In the genomic region with DNA sequence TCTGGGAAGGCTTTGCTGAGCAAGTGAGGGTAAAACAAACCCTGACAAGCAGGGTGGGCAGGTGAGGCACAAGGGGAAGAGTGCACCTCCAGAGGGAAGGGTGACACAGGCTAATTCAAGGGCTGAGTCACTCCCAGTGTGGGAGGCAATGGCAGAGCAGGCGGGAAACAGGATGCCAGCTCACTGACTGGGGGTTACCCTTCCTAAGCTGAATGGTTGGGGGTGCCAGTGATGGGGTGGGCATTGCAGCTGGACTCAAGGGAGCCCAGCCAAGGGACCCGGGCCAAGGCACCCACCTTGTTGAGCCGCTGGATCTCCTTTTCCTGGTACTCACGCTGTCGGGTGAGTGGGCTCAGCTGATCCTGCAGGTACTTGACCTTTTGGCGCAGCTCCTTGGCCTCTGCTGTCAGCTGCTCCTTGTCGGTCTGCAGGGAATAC, we compare ENCODE assay signal across 12 cellular contexts. TPM values are rescaled to one million over a fixed set of nuclear protein-coding genes. Genes with fewer than 3 reads are reported as not detected.
A peak's percentile ranks its signal among the peaks of the same experiment; 100 is the strongest.
DNase-seq lines count a peak whose midpoint lies in the region; ATAC-seq and TF ChIP-seq lines count a peak whose summit lies in the region.
"Had no signal": no experiment of that assay in that cellular context is flagged by ENCODE, and none has a peak within 500 bp of the region (broad histone marks: within the 10 kb centered on the region; RNA-seq: fewer than 3 reads in every experiment).

No MANE protein-coding gene starts in this region.

- no peak for TF ChIP-seq CTCF in breast epithelium (IDR thresholded peaks at IDR 0.05)

- no peak for TF ChIP-seq POLR2A in breast epithelium (IDR thresholded peaks at IDR 0.05)

- peak; percentile 54 for DNase-seq in activated CD4-positive, alpha-beta T cell treated with anti-CD3 and anti-CD28 coated beads for 48 hours
- no peak for DNase-seq in activated CD4-positive, alpha-beta T cell treated with anti-CD3 and anti-CD28 coated beads, Interleukin-2, amount 50 U/mL, for 4 hours
- DNase-seq in breast epithelium (ENCODE audit: low spot score in 2 of 2) (no peak), SW 1271 (lab: John Stamatoyannopoulos, UW) (no peak), SIG-M5 treated with dmso at 0.1 percent for 504 hours (lab: John Stamatoyannopoulos, UW; ENCODE audit: unreplicated experiment) (no peak)
- DNase-seq: ACHN, KBM-7 had no signal

- H3K4me3 ChIP-seq in breast epithelium (no peak overlapping the region), mucosa of rectum (ENCODE audit: low read length in 2 of 2) (no peak overlapping the region), subcutaneous abdominal adipose tissue (ENCODE audit: low read depth in 1 of 5, low read length in 5 of 5) (peak overlapping the region in 1 of 5 donors; percentile 15)

- H3K4me1 ChIP-seq in breast epithelium: no peaks in the 10 kb centered on the region
- H3K4me1 ChIP-seq in mucosa of rectum (ENCODE audit: control insufficient read depth in 2 of 2, insufficient read depth in 2 of 2, low read length in 2 of 2): peaks cover 0 to 10% of the 10 kb centered on the region in 2 donors
- H3K4me1 ChIP-seq in subcutaneous abdominal adipose tissue (ENCODE audit: control insufficient read depth in 5 of 5, insufficient read depth in 5 of 5, low read length in 5 of 5): peaks cover 24 to 44% (median 40%) of the 10 kb centered on the region in 5 donors

- intact Hi-C loops in breast epithelium (cut with DNase I; ENCODE audit: low total_unique reads): no loop called here

- H3K27ac ChIP-seq in breast epithelium (peak overlapping the region; percentile 72 to 83), mucosa of rectum (ENCODE audit: low read depth in 2 of 2, low read length in 2 of 2) (peak overlapping the region; percentile 42 to 56), subcutaneous abdominal adipose tissue (ENCODE audit: low read depth, low read length) (peak overlapping the region; percentile 99)
- H3K27ac ChIP-seq: neutrophil had no signal

- H3K27me3 ChIP-seq in breast epithelium (no peaks in the 10 kb centered on the region), mucosa of rectum (ENCODE audit: control insufficient read depth in 2 of 2, insufficient read depth in 2 of 2, low read length in 2 of 2) (no peaks in the 10 kb centered on the region), subcutaneous abdominal adipose tissue (ENCODE audit: control insufficient read depth in 5 of 5, insufficient read depth in 4 of 5, low read length in 5 of 5) (no peaks in the 10 kb centered on the region)
- H3K27me3 ChIP-seq: neutrophil had no signal

- H3K9ac ChIP-seq in mucosa of rectum (ENCODE audit: low read depth in 1 of 2, low read length in 2 of 2): no peak overlapping the region
- H3K9ac ChIP-seq in subcutaneous abdominal adipose tissue (ENCODE audit: low read length in 5 of 5): peak overlapping the region in 4 of 5 donors; percentile 31 to 71 (median 56)

- H3K36me3 ChIP-seq in breast epithelium (peaks cover 8% of the 10 kb centered on the region), mucosa of rectum (ENCODE audit: control insufficient read depth in 2 of 2, insufficient read depth in 2 of 2, low read length in 2 of 2) (peaks cover 90 to 92% of the 10 kb centered on the region in 2 donors), subcutaneous abdominal adipose tissue (ENCODE audit: control insufficient read depth in 5 of 5, insufficient read depth in 5 of 5, low read length in 5 of 5) (peaks cover 4 to 96% (median 79%) of the 10 kb centered on the region in 5 donors)

- no peaks in the 10 kb centered on the region for H3K9me3 ChIP-seq in breast epithelium
- H3K9me3 ChIP-seq in mucosa of rectum (ENCODE audit: control insufficient read depth in 2 of 2, low read length in 2 of 2): no peaks in the 10 kb centered on the region
- no peaks in the 10 kb centered on the region for H3K9me3 ChIP-seq in subcutaneous abdominal adipose tissue (ENCODE audit: control insufficient read depth in 5 of 5, low read length in 5 of 5)

- no peak for ATAC-seq in HG03097 (IDR thresholded peaks at IDR 0.05; ENCODE audit: low FRiP score, unreplicated experiment)

RNA-seq across cellular contexts. Expression of a gene that starts 18.4 kb away (rescaled TPM):
- total RNA-seq in breast epithelium: 1,000 to 10,000 TPM; 1,215 to 5,290 (median 2,830) TPM
- total RNA-seq: OCI-LY7 had no signal

RNA-seq across cellular contexts. Expression of a gene that starts 42.0 kb away (rescaled TPM):
- total RNA-seq in breast epithelium: 100 to 1,000 TPM in 1 of 3 donors, 10 to 100 TPM in 2; 65.3 to 221 (median 91.8) TPM

Comparison
In these comparisons a context has a peak if more than half of its experiments do, and no peak if none do; other contexts are left out.
1. H3K27ac ChIP-seq: peak in every context shown above with its lines; median percentile 99 in subcutaneous abdominal adipose tissue; 78 in breast epithelium; 49 in mucosa of rectum.
2. H3K9ac ChIP-seq: peak in subcutaneous abdominal adipose tissue (4 of 5); none in mucosa of rectum (0 of 2).